26 cellular contexts compared by ENCODE assay signal in the genomic region with DNA sequence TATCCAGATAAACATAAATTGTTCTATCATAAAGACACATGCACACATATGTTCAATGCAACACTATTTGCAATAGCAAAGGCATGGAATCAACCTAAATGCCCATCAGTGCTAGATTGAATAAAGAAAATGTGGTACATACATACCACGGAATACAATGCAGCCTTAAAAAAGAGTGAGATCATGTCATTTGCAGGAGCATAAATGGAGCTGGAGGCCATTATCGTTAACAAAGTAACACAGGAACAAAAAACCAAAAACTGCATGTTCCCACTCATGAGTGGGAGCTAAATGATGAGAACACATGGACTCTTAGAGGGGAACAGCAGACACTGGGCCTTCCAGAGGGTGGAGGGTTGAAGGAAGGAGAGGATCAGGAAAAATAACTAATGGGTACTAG.
"Had no signal": no experiment of that assay in that cellular context is flagged by ENCODE, and none has a peak within 500 bp of the region (broad histone marks: within the 10 kb centered on the region; RNA-seq: fewer than 3 reads in every experiment).

No MANE protein-coding gene starts in this region.

- H3K36me3 ChIP-seq: stomach, suprapubic skin, thoracic aorta, thyroid gland, tibial artery, tibial nerve, transverse colon, upper lobe of left lung, upper lobe of right lung, uterus, vagina had no signal

- H3K27me3 ChIP-seq: testis, thyroid gland, tibial artery, tibial nerve, transverse colon, upper lobe of left lung, upper lobe of right lung, uterus, vagina had no signal

- DNase-seq: stimulated activated CD4-positive, alpha-beta T cell treated with anti-CD3 and anti-CD28 coated beads, Interleukin-2, amount 100 ng/mL, for 48 hours; stimulated activated CD4-positive, alpha-beta T cell treated with anti-CD3 and anti-CD28 coated beads, Interleukin-4, amount 100 ng/mL, for 24 hours; stimulated activated CD4-positive, alpha-beta T cell treated with anti-CD3 and anti-CD28 coated beads, Interleukin-4, amount 100 ng/mL, for 4 hours; stimulated activated CD8-positive, alpha-beta memory T cell treated with anti-CD3 and anti-CD28 coated beads, Interleukin-4, amount 100 ng/mL, for 48 hours; stimulated activated naive B cell treated with anti-CD40 and anti-IgM and Interleukin-4, amounts not matched to agents 10 μg/mL and 1 μg/mL and 100 μg/mL, for 72 hours; stimulated activated naive CD4-positive, alpha-beta T cell; stimulated activated naive CD4-positive, alpha-beta T cell treated with Interleukin-2 at 50 U/mL for 16 hours; stimulated activated naive CD8-positive, alpha-beta T cell treated with anti-CD3 and anti-CD28 coated beads, Interleukin-15, amount 100 ng/mL, for 72 hours; stimulated activated naive CD8-positive, alpha-beta T cell treated with anti-CD3 and anti-CD28 coated beads, Interleukin-15, Interleukin-2, amounts not matched to agents 100 U/mL and 50 U/mL, for 24 hours; stomach; substantia nigra; testis; thyroid gland; tibial artery; transverse colon; trophoblast cell; upper lobe of left lung; upper lobe of right lung; uterus had no signal

- FAIRE-seq: urothelium cell line had no signal

- H3K4me1 ChIP-seq: stomach, suprapubic skin, testis, thyroid gland, tibial artery, tibial nerve, transverse colon, upper lobe of left lung, upper lobe of right lung, uterus, vagina had no signal

- ATAC-seq: stimulated activated effector memory CD8-positive, alpha-beta T cell treated with anti-CD3 and anti-CD28 coated beads, Interleukin-12 subunit alpha, Interleukin-12 subunit beta, amount 100 ng/mL, for 72 hours; stimulated activated memory B cell treated with anti-CD40 and anti-IgM and Interleukin-4, amounts not matched to agents 10 μg/mL and 1 μg/mL and 100 μg/mL, for 72 hours; stimulated activated naive B cell treated with anti-CD40 and anti-IgM and Interleukin-4, amounts not matched to agents 10 μg/mL and 1 μg/mL and 100 μg/mL, for 72 hours; stimulated activated naive CD8-positive, alpha-beta T cell treated with anti-CD3 and anti-CD28 coated beads, Interleukin-15, amount 100 ng/mL, for 72 hours; stimulated activated naive CD8-positive, alpha-beta T cell treated with anti-CD3 and anti-CD28 coated beads, Interleukin-15, Interleukin-2, amounts not matched to agents 100 U/mL and 50 U/mL, for 24 hours; upper lobe of right lung had no signal

- H3K9me3 ChIP-seq: testis, thyroid gland had no signal

- H3K4me3 ChIP-seq: stomach, suprapubic skin, testis, thoracic aorta, thyroid gland, tibial artery, tibial nerve, transverse colon, upper lobe of left lung, upper lobe of right lung, uterus, vagina had no signal

- H3K27ac ChIP-seq: stomach, suprapubic skin, testis, thoracic aorta, thyroid gland, tibial artery, tibial nerve, transverse colon, upper lobe of left lung, upper lobe of right lung, uterus, vagina had no signal
